1 cellular context compared by ENCODE assay signal in genomic region chr10:27099916-27100799, GRCh38.
TF ChIP-seq lines count a peak whose summit lies in the region.

Gene ANKRD26 (minus strand): TSS chr10:27100494. CDS start chr10:27100326, 168 bp downstream.

TF ChIP-seq in HepG2, 621 proteins besides CTCF, POLR2A, EP300 and RAD21 (continued from another document and continues in another):
- TF ChIP-seq, protein P1, sequence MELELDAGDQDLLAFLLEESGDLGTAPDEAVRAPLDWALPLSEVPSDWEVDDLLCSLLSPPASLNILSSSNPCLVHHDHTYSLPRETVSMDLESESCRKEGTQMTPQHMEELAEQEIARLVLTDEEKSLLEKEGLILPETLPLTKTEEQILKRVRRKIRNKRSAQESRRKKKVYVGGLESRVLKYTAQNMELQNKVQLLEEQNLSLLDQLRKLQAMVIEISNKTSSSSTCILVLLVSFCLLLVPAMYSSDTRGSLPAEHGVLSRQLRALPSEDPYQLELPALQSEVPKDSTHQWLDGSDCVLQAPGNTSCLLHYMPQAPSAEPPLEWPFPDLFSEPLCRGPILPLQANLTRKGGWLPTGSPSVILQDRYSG (CRISPR knock-in tag; IDR thresholded peaks at IDR 0.05): no peak
- TF ChIP-seq RXRA (CRISPR knock-in tag; IDR thresholded peaks at IDR 0.05): peak; percentile 62; the same call in 1 of the 2 replicates
- TF ChIP-seq, protein P2, sequence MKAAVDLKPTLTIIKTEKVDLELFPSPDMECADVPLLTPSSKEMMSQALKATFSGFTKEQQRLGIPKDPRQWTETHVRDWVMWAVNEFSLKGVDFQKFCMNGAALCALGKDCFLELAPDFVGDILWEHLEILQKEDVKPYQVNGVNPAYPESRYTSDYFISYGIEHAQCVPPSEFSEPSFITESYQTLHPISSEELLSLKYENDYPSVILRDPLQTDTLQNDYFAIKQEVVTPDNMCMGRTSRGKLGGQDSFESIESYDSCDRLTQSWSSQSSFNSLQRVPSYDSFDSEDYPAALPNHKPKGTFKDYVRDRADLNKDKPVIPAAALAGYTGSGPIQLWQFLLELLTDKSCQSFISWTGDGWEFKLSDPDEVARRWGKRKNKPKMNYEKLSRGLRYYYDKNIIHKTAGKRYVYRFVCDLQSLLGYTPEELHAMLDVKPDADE (CRISPR knock-in tag; IDR thresholded peaks at IDR 0.05): no peak
- TF ChIP-seq ZNF430 (CRISPR knock-in tag; IDR thresholded peaks at IDR 0.05): peak; percentile 48; the same call in 1 of the 2 replicates
- TF ChIP-seq, protein P3, sequence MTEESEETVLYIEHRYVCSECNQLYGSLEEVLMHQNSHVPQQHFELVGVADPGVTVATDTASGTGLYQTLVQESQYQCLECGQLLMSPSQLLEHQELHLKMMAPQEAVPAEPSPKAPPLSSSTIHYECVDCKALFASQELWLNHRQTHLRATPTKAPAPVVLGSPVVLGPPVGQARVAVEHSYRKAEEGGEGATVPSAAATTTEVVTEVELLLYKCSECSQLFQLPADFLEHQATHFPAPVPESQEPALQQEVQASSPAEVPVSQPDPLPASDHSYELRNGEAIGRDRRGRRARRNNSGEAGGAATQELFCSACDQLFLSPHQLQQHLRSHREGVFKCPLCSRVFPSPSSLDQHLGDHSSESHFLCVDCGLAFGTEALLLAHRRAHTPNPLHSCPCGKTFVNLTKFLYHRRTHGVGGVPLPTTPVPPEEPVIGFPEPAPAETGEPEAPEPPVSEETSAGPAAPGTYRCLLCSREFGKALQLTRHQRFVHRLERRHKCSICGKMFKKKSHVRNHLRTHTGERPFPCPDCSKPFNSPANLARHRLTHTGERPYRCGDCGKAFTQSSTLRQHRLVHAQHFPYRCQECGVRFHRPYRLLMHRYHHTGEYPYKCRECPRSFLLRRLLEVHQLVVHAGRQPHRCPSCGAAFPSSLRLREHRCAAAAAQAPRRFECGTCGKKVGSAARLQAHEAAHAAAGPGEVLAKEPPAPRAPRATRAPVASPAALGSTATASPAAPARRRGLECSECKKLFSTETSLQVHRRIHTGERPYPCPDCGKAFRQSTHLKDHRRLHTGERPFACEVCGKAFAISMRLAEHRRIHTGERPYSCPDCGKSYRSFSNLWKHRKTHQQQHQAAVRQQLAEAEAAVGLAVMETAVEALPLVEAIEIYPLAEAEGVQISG (CRISPR knock-in tag; IDR thresholded peaks at IDR 0.05): peak; percentile 68; the same call in 1 of the 2 replicates
- no peak for TF ChIP-seq FOXO1 (CRISPR knock-in tag; IDR thresholded peaks at IDR 0.05)
- 0 out of 2 replicates have a peak, but pooled peaks have one; percentile 7 for TF ChIP-seq MNT (IDR thresholded peaks at IDR 0.05)
- peak; percentile 28; the same call in 1 of the 2 replicates for TF ChIP-seq HES4 (CRISPR knock-in tag; IDR thresholded peaks at IDR 0.05; ENCODE audit: borderline replicate concordance)
- peak; percentile 68 to 79; a peak in 2 of 4 replicates for TF ChIP-seq HMGXB4 (CRISPR knock-in tag; IDR thresholded peaks at IDR 0.05; ENCODE audit: borderline replicate concordance in 1 of 2, low read depth in 1 of 2)
- no peak for TF ChIP-seq CCAR2 (optimal IDR thresholded peaks at IDR 0.05; ENCODE audit: low read depth, low read length)
- no peak for TF ChIP-seq ZNF431 (CRISPR knock-in tag; IDR thresholded peaks at IDR 0.05; ENCODE audit: borderline replicate concordance, low read depth)
- 0 out of 2 replicates have a peak, but pooled peaks have one; percentile 32 for TF ChIP-seq MEF2D (CRISPR knock-in tag; IDR thresholded peaks at IDR 0.05)
- TF ChIP-seq ZNF576 (CRISPR knock-in tag; IDR thresholded peaks at IDR 0.05): no peak
- no peak for TF ChIP-seq KLF13 (CRISPR knock-in tag; IDR thresholded peaks at IDR 0.05)
- TF ChIP-seq, protein P4, sequence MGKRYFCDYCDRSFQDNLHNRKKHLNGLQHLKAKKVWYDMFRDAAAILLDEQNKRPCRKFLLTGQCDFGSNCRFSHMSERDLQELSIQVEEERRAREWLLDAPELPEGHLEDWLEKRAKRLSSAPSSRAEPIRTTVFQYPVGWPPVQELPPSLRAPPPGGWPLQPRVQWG (CRISPR knock-in tag; IDR thresholded peaks at IDR 0.05; ENCODE audit: borderline replicate concordance, low read depth): no peak
- TF ChIP-seq DDIT3 (CRISPR knock-in tag; IDR thresholded peaks at IDR 0.05): no peak
- peak; percentile 11; the same call in 1 of the 2 replicates for TF ChIP-seq STAG1 (CRISPR knock-in tag; IDR thresholded peaks at IDR 0.05)
- TF ChIP-seq THAP11 (CRISPR knock-in tag; IDR thresholded peaks at IDR 0.05): peak; percentile 79
- TF ChIP-seq DR1 (CRISPR knock-in tag; IDR thresholded peaks at IDR 0.05): no peak; the same call in 1 of the 2 replicates
- TF ChIP-seq CENPX (CRISPR knock-in tag; IDR thresholded peaks at IDR 0.05): no peak
- no peak for TF ChIP-seq XRCC5 (optimal IDR thresholded peaks at IDR 0.05; ENCODE audit: low read length)
- TF ChIP-seq, protein P5, sequence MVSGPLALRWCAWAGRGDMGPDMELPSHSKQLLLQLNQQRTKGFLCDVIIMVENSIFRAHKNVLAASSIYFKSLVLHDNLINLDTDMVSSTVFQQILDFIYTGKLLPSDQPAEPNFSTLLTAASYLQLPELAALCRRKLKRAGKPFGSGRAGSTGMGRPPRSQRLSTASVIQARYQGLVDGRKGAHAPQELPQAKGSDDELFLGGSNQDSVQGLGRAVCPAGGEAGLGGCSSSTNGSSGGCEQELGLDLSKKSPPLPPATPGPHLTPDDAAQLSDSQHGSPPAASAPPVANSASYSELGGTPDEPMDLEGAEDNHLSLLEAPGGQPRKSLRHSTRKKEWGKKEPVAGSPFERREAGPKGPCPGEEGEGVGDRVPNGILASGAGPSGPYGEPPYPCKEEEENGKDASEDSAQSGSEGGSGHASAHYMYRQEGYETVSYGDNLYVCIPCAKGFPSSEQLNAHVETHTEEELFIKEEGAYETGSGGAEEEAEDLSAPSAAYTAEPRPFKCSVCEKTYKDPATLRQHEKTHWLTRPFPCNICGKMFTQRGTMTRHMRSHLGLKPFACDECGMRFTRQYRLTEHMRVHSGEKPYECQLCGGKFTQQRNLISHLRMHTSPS (CRISPR knock-in tag; IDR thresholded peaks at IDR 0.05; ENCODE audit: low read depth): no peak
- TF ChIP-seq RBAK (CRISPR knock-in tag; IDR thresholded peaks at IDR 0.05): no peak
- no peak for TF ChIP-seq MED8 (CRISPR knock-in tag; IDR thresholded peaks at IDR 0.05; ENCODE audit: insufficient replicate concordance)
- no peak for TF ChIP-seq ZNF713 (CRISPR knock-in tag; IDR thresholded peaks at IDR 0.05)
- TF ChIP-seq, protein P6, sequence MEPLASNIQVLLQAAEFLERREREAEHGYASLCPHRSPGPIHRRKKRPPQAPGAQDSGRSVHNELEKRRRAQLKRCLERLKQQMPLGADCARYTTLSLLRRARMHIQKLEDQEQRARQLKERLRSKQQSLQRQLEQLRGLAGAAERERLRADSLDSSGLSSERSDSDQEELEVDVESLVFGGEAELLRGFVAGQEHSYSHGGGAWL (CRISPR knock-in tag; IDR thresholded peaks at IDR 0.05): peak; percentile 46; the same call in 1 of the 2 replicates
- TF ChIP-seq, protein P7, sequence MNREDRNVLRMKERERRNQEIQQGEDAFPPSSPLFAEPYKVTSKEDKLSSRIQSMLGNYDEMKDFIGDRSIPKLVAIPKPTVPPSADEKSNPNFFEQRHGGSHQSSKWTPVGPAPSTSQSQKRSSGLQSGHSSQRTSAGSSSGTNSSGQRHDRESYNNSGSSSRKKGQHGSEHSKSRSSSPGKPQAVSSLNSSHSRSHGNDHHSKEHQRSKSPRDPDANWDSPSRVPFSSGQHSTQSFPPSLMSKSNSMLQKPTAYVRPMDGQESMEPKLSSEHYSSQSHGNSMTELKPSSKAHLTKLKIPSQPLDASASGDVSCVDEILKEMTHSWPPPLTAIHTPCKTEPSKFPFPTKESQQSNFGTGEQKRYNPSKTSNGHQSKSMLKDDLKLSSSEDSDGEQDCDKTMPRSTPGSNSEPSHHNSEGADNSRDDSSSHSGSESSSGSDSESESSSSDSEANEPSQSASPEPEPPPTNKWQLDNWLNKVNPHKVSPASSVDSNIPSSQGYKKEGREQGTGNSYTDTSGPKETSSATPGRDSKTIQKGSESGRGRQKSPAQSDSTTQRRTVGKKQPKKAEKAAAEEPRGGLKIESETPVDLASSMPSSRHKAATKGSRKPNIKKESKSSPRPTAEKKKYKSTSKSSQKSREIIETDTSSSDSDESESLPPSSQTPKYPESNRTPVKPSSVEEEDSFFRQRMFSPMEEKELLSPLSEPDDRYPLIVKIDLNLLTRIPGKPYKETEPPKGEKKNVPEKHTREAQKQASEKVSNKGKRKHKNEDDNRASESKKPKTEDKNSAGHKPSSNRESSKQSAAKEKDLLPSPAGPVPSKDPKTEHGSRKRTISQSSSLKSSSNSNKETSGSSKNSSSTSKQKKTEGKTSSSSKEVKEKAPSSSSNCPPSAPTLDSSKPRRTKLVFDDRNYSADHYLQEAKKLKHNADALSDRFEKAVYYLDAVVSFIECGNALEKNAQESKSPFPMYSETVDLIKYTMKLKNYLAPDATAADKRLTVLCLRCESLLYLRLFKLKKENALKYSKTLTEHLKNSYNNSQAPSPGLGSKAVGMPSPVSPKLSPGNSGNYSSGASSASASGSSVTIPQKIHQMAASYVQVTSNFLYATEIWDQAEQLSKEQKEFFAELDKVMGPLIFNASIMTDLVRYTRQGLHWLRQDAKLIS (CRISPR knock-in tag; IDR thresholded peaks at IDR 0.05): no peak
- peak; percentile 67; the same call in 1 of the 2 replicates for TF ChIP-seq NR2C2 (CRISPR knock-in tag; IDR thresholded peaks at IDR 0.05; ENCODE audit: borderline replicate concordance)
- TF ChIP-seq ZFY (CRISPR knock-in tag; IDR thresholded peaks at IDR 0.05): peak; percentile 79
- TF ChIP-seq ZBTB8A (CRISPR knock-in tag; IDR thresholded peaks at IDR 0.05; ENCODE audit: borderline replicate concordance, low read depth): no peak
- peak; percentile 86 for TF ChIP-seq HNRNPLL (IDR thresholded peaks at IDR 0.05; ENCODE audit: low read depth, low read length, poor library complexity, severe bottlenecking)
- TF ChIP-seq PTBP1 (IDR thresholded peaks at IDR 0.05; ENCODE audit: low read depth, low read length, poor library complexity, severe bottlenecking): no peak
- TF ChIP-seq, protein P8, sequence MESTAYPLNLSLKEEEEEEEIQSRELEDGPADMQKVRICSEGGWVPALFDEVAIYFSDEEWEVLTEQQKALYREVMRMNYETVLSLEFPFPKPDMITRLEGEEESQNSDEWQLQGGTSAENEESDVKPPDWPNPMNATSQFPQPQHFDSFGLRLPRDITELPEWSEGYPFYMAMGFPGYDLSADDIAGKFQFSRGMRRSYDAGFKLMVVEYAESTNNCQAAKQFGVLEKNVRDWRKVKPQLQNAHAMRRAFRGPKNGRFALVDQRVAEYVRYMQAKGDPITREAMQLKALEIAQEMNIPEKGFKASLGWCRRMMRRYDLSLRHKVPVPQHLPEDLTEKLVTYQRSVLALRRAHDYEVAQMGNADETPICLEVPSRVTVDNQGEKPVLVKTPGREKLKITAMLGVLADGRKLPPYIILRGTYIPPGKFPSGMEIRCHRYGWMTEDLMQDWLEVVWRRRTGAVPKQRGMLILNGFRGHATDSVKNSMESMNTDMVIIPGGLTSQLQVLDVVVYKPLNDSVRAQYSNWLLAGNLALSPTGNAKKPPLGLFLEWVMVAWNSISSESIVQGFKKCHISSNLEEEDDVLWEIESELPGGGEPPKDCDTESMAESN (CRISPR knock-in tag; conservative IDR thresholded peaks at IDR 0.05): peak; percentile 74; the same call in 1 of the 2 replicates
